6 cellular contexts compared by ENCODE assay signal in genomic region chr2:36688291-36688690, GRCh38. TPM values are rescaled to one million over a fixed set of nuclear protein-coding genes. Genes with fewer than 3 reads are reported as not detected.
"Had no signal": no experiment of that assay in that cellular context is flagged by ENCODE, and none has a peak within 500 bp of the region (broad histone marks: within the 10 kb centered on the region; RNA-seq: fewer than 3 reads in every experiment).

No MANE protein-coding gene starts in this region.

RNA-seq across cellular contexts. Expression of gene VIT, which starts 8.2 kb away (rescaled TPM):
- total RNA-seq: naive thymus-derived CD8-positive, alpha-beta T cell; natural killer cell treated with Interleukin-12 subunit alpha and Interleukin-12 subunit beta and Interleukin-15 and Interleukin-18, amount 100 ng/mL, for 72 hours; neural crest cell; occipital lobe; progenitor cell of endocrine pancreas; right lobe of liver had no signal
